30 cellular contexts compared by ENCODE assay signal in the genomic region with DNA sequence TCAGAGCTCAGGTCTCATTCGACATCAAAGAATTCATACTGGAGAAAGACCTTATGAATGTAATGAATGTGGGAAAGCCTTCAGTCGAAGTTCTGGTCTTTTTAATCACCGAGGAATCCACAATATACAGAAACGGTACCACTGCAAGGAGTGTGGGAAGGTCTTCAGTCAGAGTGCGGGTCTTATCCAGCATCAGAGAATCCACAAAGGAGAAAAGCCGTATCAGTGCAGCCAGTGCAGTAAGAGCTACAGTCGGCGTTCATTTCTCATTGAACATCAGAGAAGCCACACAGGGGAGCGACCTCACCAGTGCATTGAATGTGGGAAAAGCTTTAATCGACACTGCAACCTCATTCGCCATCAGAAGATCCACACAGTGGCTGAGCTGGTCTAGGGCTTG. TPM values are rescaled to one million over a fixed set of nuclear protein-coding genes. Genes with fewer than 3 reads are reported as not detected.
"Had no signal": no experiment of that assay in that cellular context is flagged by ENCODE, and none has a peak within 500 bp of the region (broad histone marks: within the 10 kb centered on the region; RNA-seq: fewer than 3 reads in every experiment).

No MANE protein-coding gene starts in this region.

- DNase-seq: naive thymus-derived CD4-positive, alpha-beta T cell; natural killer cell; occipital lobe; ovary; psoas muscle; right cardiac atrium; spleen; stimulated activated CD4-positive, alpha-beta T cell treated with anti-CD3 and anti-CD28 coated beads, Interleukin-12 subunit alpha, Interleukin-12 subunit beta, amount 100 ng/mL, for 4 hours; stimulated activated CD4-positive, alpha-beta T cell treated with anti-CD3 and anti-CD28 coated beads, Interleukin-1b, Interleukin-23, amount 100 ng/mL, for 48 hours; stimulated activated CD4-positive, alpha-beta T cell treated with anti-CD3 and anti-CD28 coated beads, Interleukin-4, amount 100 ng/mL, for 1 hour; stimulated activated CD4-positive, alpha-beta T cell treated with anti-CD3 and anti-CD28 coated beads, Interleukin-4, amount 100 ng/mL, for 4 hours; stimulated activated CD8-positive, alpha-beta memory T cell treated with anti-CD3 and anti-CD28 coated beads, Interleukin-4, amount 100 ng/mL, for 48 hours; stimulated activated naive CD4-positive, alpha-beta T cell; stimulated activated naive CD8-positive, alpha-beta T cell treated with anti-CD3 and anti-CD28 coated beads, Interleukin-15, amount 100 ng/mL, for 72 hours; stimulated activated naive CD8-positive, alpha-beta T cell treated with anti-CD3 and anti-CD28 coated beads, Interleukin-15, Interleukin-2, amounts not matched to agents 100 U/mL and 50 U/mL, for 24 hours; substantia nigra; testis; tibial artery; transverse colon; upper lobe of left lung had no signal

- H3K27ac ChIP-seq: neural progenitor cell, ovary, parathyroid adenoma, psoas muscle, skin epidermis, spleen, suprapubic skin, testis, tibial artery, transverse colon, upper lobe of left lung, vagina had no signal

- H3K4me3 ChIP-seq: neural progenitor cell, ovary, psoas muscle, skin epidermis, smooth muscle cell, spleen, suprapubic skin, testis, tibial artery, transverse colon, upper lobe of left lung, vagina had no signal

- H2AFZ ChIP-seq: neural progenitor cell, parathyroid adenoma had no signal

- ATAC-seq: naive thymus-derived CD4-positive, alpha-beta T cell; natural killer cell; psoas muscle; right cardiac atrium; sciatic nerve; stimulated activated memory B cell treated with anti-CD40 and anti-IgM and Interleukin-4, amounts not matched to agents 10 μg/mL and 1 μg/mL and 100 μg/mL, for 72 hours; stimulated activated naive CD8-positive, alpha-beta T cell treated with anti-CD3 and anti-CD28 coated beads, Interleukin-15, amount 100 ng/mL, for 72 hours; stimulated activated naive CD8-positive, alpha-beta T cell treated with anti-CD3 and anti-CD28 coated beads, Interleukin-15, Interleukin-2, amounts not matched to agents 100 U/mL and 50 U/mL, for 24 hours had no signal

- H3K79me2 ChIP-seq: parathyroid adenoma had no signal

- H3K4me2 ChIP-seq: neural progenitor cell, smooth muscle cell had no signal

- FAIRE-seq: urothelium cell line had no signal

- H3K9ac ChIP-seq: neural progenitor cell, parathyroid adenoma had no signal

- H3K27me3 ChIP-seq: neural progenitor cell, ovary, spleen, suprapubic skin, testis, tibial artery, transverse colon, upper lobe of left lung, vagina had no signal

- H3K4me1 ChIP-seq: neural progenitor cell, parathyroid adenoma, psoas muscle, suprapubic skin, testis, tibial artery, transverse colon, upper lobe of left lung, vagina had no signal

- H3K36me3 ChIP-seq: ovary had no signal

- H3K9me3 ChIP-seq: psoas muscle, spleen, suprapubic skin, testis, tibial artery, transverse colon, upper lobe of left lung, vagina had no signal

RNA-seq across cellular contexts. Expression of gene NKAPL, which starts 26.3 kb away (rescaled TPM):
- total RNA-seq: smooth muscle cell, vagina had no signal
- polyA plus RNA-seq: neural cell had no signal
